8 cellular contexts compared by ENCODE assay signal in genomic region chr20:51801220-51801991, GRCh38. TPM values are rescaled to one million over a fixed set of nuclear protein-coding genes. Genes with fewer than 3 reads are reported as not detected.
DNase-seq lines count a peak whose midpoint lies in the region; ATAC-seq and TF ChIP-seq lines count a peak whose summit lies in the region.

No MANE protein-coding gene starts in this region.

- intact Hi-C loops in Panc1 (cut with micrococcal nuclease; ENCODE audit: unreplicated experiment) (loop anchor here (5.0 kb wide), 1 partner anchor 261 kb away; no protein-coding TSS in a partner anchor), psoas muscle (cut with DNase I) (loop anchor here in 1 of 2 donors (10.0 kb wide), 1 partner anchor 153 kb away; no protein-coding TSS in a partner anchor), adrenal gland (cut with DNase I) (loop anchor here in 1 of 2 donors (10.0 kb wide), 1 partner anchor 283 kb away; no protein-coding TSS in a partner anchor)

- 1% methylated on average over 49 to 53 of the region's 53 CpGs for WGBS in psoas muscle, 3 donors
- 0 to 2% (median 1%) methylated on average over 32 to 53 of the region's 53 CpGs for WGBS in adrenal gland, 4 donors

- H3K4me3 ChIP-seq in Panc1 (ENCODE audit: low read depth in 2 of 2, low read length in 2 of 2) (peak overlapping the region; percentile 50 to 65), psoas muscle (peak overlapping the region; percentile 53), adrenal gland (peak overlapping the region in 1 of 4 donors; percentile 55)

- H3K27ac ChIP-seq in Panc1 (ENCODE audit: low read length) (peak overlapping the region; percentile 72), psoas muscle (no peak overlapping the region), adrenal gland (no peak overlapping the region)

- CTCF ChIA-PET in Panc1 (lab: Charles Lee): no interaction called here

- H3K4me1 ChIP-seq in Panc1 (ENCODE audit: control insufficient read depth, insufficient read depth, low read length) (peaks cover 11% of the 10 kb centered on the region), psoas muscle (peaks cover 8% of the 10 kb centered on the region), adrenal gland (replicated peaks in 1 of 2) (peaks cover 11 to 16% of the 10 kb centered on the region in 2 donors)

- peak; percentile 36 for DNase-seq in ELR (ENCODE audit: low read depth)
- DNase-seq in Panc1 (ENCODE audit: low read depth, low spot score): no peak
- DNase-seq in fibroblast of peridontal ligament (ENCODE audit: extremely low read depth): peak; percentile 10
- no peak for DNase-seq in psoas muscle
- no peak for DNase-seq in activated effector memory CD4-positive, alpha-beta T cell treated with Interleukin-2 at 50 U/mL for 16 hours
- no peak for DNase-seq in GM19238 (ENCODE audit: insufficient read length, low spot score)
- DNase-seq in adrenal gland: no peak

- TF ChIP-seq CTCF in Panc1 (IDR thresholded peaks at IDR 0.05) (peak; percentile 51), psoas muscle (IDR thresholded peaks at IDR 0.05) (no peak), adrenal gland (IDR thresholded peaks at IDR 0.05) (no peak)

- H3K27me3 ChIP-seq in Panc1 (ENCODE audit: control insufficient read depth, insufficient read depth, low read length): no peaks in the 10 kb centered on the region
- H3K27me3 ChIP-seq in psoas muscle (ENCODE audit: insufficient read depth in 3 of 3, low read length in 2 of 3): peaks cover 3 to 56% (median 21%) of the 10 kb centered on the region in 3 donors
- H3K27me3 ChIP-seq in adrenal gland: peaks cover 35% of the 10 kb centered on the region

- ATAC-seq in Panc1 (peak; percentile 27; the same call in 1 of the 2 replicates), psoas muscle (no peak), GM18873 (IDR thresholded peaks at IDR 0.05; ENCODE audit: low FRiP score, unreplicated experiment) (no peak)

- no peaks in the 10 kb centered on the region for H3K9me3 ChIP-seq in Panc1 (ENCODE audit: control insufficient read depth, insufficient read depth, low read depth, low read length)
- H3K9me3 ChIP-seq in psoas muscle: no peaks in the 10 kb centered on the region
- no peaks in the 10 kb centered on the region for H3K9me3 ChIP-seq in adrenal gland (replicated peaks in 1 of 3)

- no TSS peak for BruUV-seq in Panc1 (replicated peaks; lab: Mats Ljungman, UMichigan)

- POLR2A ChIA-PET in Panc1 (lab: Charles Lee): no interaction called here

- TF ChIP-seq POLR2A in adrenal gland (IDR thresholded peaks at IDR 0.05): no peak

- in situ Hi-C loops in Panc1 (cut with HindIII; ENCODE audit: low pct_unique_long_range_greater_than_20kb, low sequenced_read_pairs): no loop called here

- no peaks in the 10 kb centered on the region for H3K36me3 ChIP-seq in Panc1 (ENCODE audit: control insufficient read depth, insufficient read depth, low read length)
- no peaks in the 10 kb centered on the region for H3K36me3 ChIP-seq in psoas muscle (ENCODE audit: insufficient read depth in 1 of 2, low read depth in 1 of 2)
- H3K36me3 ChIP-seq in adrenal gland (replicated peaks in 1 of 2): no peaks in the 10 kb centered on the region

RNA-seq across cellular contexts. Expression of gene SALL4, which starts 0.9 kb away (rescaled TPM):
- total RNA-seq in Panc1 (2021; ENCODE audit: unreplicated experiment) (1.6 TPM), psoas muscle (not detected), adrenal gland (under 1 TPM in 7 of 8 donors, not detected in 1; 0.07 to 0.57 (median 0.34) TPM)
- 0.86 TPM for polyA plus RNA-seq in Panc1 (2012; ENCODE audit: insufficient read length)
- polyA plus RNA-seq in psoas muscle (not detected), adrenal gland (1 to 10 TPM in 1 of 3 donors, under 1 TPM in 2; 0.16 to 1.3 (median 0.81) TPM)

RNA-seq across cellular contexts. Expression of gene ATP9A, which starts 33.2 kb away (rescaled TPM):
- total RNA-seq in Panc1 (2021; ENCODE audit: unreplicated experiment) (8.7 TPM), psoas muscle (10 to 100 TPM; 17.2 to 42.3 (median 26.7) TPM), adrenal gland (10 to 100 TPM; 13.6 to 34.5 (median 18.3) TPM)
- polyA plus RNA-seq in Panc1 (2012; ENCODE audit: insufficient read length): 20.5 TPM
- polyA plus RNA-seq in psoas muscle (10 to 100 TPM in 1 of 3 donors, 1 to 10 TPM in 2; 1.8 to 16.2 (median 3.2) TPM), adrenal gland (10 to 100 TPM in 1 of 3 donors, 1 to 10 TPM in 2; 3.7 to 13.2 (median 3.9) TPM)

Comparison
In these comparisons a context has a peak if more than half of its experiments do, and no peak if none do; other contexts are left out.
1. DNase-seq: peak in ELR (single experiment) and fibroblast of peridontal ligament (single experiment); none in Panc1 (single experiment), psoas muscle (0 of 2), activated effector memory CD4-positive, alpha-beta T cell treated with Interleukin-2 at 50 U/mL for 16 hours (single experiment), GM19238 (single experiment) and adrenal gland (0 of 7).